Comparison of ENCODE assay signal across 20 cellular contexts in the genomic region with DNA sequence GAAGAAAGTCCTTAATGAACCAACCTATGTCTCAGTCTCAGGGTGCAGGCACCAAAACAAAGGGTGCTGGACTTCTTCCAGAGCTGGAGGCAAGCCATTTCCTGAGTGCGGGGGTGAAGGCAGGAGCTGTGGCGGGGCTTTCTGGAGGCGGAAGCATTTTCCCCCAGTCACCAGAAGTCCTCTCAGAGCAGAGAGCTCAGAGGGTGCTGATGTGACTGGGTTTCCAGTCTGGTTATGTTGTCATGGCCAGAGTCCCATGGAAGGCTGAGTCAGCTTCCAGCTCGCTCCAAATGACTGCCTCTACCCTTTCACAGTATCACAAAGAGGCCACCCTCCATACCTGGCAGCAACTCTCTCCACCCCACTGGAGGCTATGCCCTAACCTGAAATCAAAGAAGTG.
"Had no signal": no experiment of that assay in that cellular context is flagged by ENCODE, and none has a peak within 500 bp of the region (broad histone marks: within the 10 kb centered on the region; RNA-seq: fewer than 3 reads in every experiment).

No MANE protein-coding gene starts in this region.

- H3K4me1 ChIP-seq: tibial artery, uterus had no signal

- H3K27me3 ChIP-seq: brain microvascular endothelial cell, neutrophil, tibial artery, uterus had no signal

- FAIRE-seq: islet of Langerhans had no signal

- H3K27ac ChIP-seq: brain microvascular endothelial cell, neutrophil, tibial artery, uterus had no signal

- H3K36me3 ChIP-seq: brain microvascular endothelial cell, neutrophil, tibial artery, uterus had no signal

- ATAC-seq: activated CD8-positive, alpha-beta T cell treated with anti-CD3 and anti-CD28 coated beads, Interleukin-2, amount 10 ng/mL, durations not matched to agents 7 days and 5 days; esophagus mucosa; left lobe of liver; natural killer cell treated with Interleukin-12 subunit alpha and Interleukin-12 subunit beta and Interleukin-15 and Interleukin-18, amount 100 ng/mL, for 72 hours had no signal

- H3K4me3 ChIP-seq: lung, tibial artery, uterus had no signal

- H3K9me3 ChIP-seq: neutrophil, tibial artery, uterus had no signal

- DNase-seq: activated CD4-positive, alpha-beta T cell treated with anti-CD3 and anti-CD28 coated beads, Interleukin-2, amount 10 ng/mL, durations not matched to agents 24 days and 14 days; activated CD4-positive, CD25-positive, alpha-beta regulatory T cell; activated CD8-positive, alpha-beta T cell treated with anti-CD3 and anti-CD28 coated beads, Interleukin-2, amount 10 ng/mL, durations not matched to agents 7 days and 5 days; activated naive CD4-positive, alpha-beta T cell treated with Interleukin-2 at 50 U/mL for 16 hours; activated T-cell treated with anti-CD3 and anti-CD28 coated beads, Interleukin-2, amount 50 U/mL, for 24 hours; brain microvascular endothelial cell; effector CD4-positive, alpha-beta T cell; stimulated activated CD4-positive, alpha-beta T cell treated with anti-CD3 and anti-CD28 coated beads, Interleukin-1b, Interleukin-23, amount 100 ng/mL, for 48 hours; stimulated activated CD8-positive, alpha-beta memory T cell treated with anti-CD3 and anti-CD28 coated beads, Interleukin-4, amount 100 ng/mL, for 48 hours; stimulated activated naive CD4-positive, alpha-beta T cell treated with Interleukin-2 at 50 U/mL for 16 hours; T-helper 1 cell; T-helper 9 cell; tibial artery; uterus had no signal
